In the genomic region with DNA sequence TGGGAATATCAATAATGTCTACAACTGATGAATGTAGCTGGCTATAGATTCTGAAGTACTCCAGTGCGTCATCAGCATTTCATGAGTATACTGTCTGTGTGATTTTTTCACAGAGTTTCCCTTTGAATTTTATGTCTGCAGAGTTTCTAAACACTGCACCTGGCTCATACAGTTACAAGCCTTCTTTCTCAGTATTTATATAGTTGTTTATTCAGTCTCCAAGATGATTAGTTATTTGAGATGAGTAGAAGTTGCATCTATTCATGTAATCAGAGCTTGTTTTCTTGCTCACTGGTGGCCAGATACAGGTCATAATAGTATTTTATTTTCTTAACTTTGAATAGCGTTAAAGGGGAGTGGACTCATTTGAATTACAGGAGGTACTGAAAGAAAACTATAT, we compare ENCODE assay signal across 18 cellular contexts.
DNase-seq lines count a peak whose midpoint lies in the region; ATAC-seq and TF ChIP-seq lines count a peak whose summit lies in the region.
"Had no signal": no experiment of that assay in that cellular context is flagged by ENCODE, and none has a peak within 500 bp of the region (broad histone marks: within the 10 kb centered on the region; RNA-seq: fewer than 3 reads in every experiment).

No MANE protein-coding gene starts in this region.

- no peak; the same call in 2 of the 3 replicates for ATAC-seq in RWPE2 (ENCODE audit: low read depth)
- no peak for ATAC-seq in HG02938 (IDR thresholded peaks at IDR 0.05; ENCODE audit: unreplicated experiment)
- no peak for ATAC-seq in esophagus mucosa
- ATAC-seq: heart left ventricle had no signal

- H3K27me3 Mint-ChIP-seq in mesothelial cell of epicardium (ENCODE audit: low read depth): no peaks in the 10 kb centered on the region
- H3K27me3 Mint-ChIP-seq: activated B cell treated with CpG ODN at 0.5 μM for 24 hours had no signal

- peaks cover 22% of the 10 kb centered on the region for H3K4me1 ChIP-seq in RWPE2 (ENCODE audit: insufficient read depth, poor library complexity, severe bottlenecking)
- H3K4me1 ChIP-seq in suprapubic skin: peaks cover 39% of the 10 kb centered on the region
- H3K4me1 ChIP-seq: BLaER1 treated with 17β-estradiol and CSF1 and Interleukin-3, amounts not matched to agents 10 nM and 100 nM; colonic mucosa had no signal

- H3K27ac ChIP-seq in RWPE2 (ENCODE audit: poor library complexity, severe bottlenecking) (peak overlapping the region; percentile 36), suprapubic skin (peak overlapping the region; percentile 70)
- H3K27ac ChIP-seq: BLaER1 treated with 17β-estradiol and CSF1 and Interleukin-3, amounts not matched to agents 10 nM and 100 nM; colonic mucosa; HL-60; KMS-11 had no signal

- no peaks in the 10 kb centered on the region for H3K9me3 Mint-ChIP-seq in mesothelial cell of epicardium
- H3K9me3 Mint-ChIP-seq: activated B cell treated with CpG ODN at 0.5 μM for 24 hours had no signal

- H3K4me1 Mint-ChIP-seq in mesothelial cell of epicardium: peaks cover 51% of the 10 kb centered on the region

- TF ChIP-seq CTCF in RWPE2 (IDR thresholded peaks at IDR 0.05; ENCODE audit: poor library complexity, severe bottlenecking) (no peak), mesothelial cell of epicardium (IDR thresholded peaks at IDR 0.05; ENCODE audit: unreplicated experiment) (no peak), suprapubic skin (IDR thresholded peaks at IDR 0.05) (no peak)

- H3K4me3 ChIP-seq in RWPE2 (ENCODE audit: severe bottlenecking): no peak overlapping the region
- H3K4me3 ChIP-seq in suprapubic skin: no peak overlapping the region
- H3K4me3 ChIP-seq: BLaER1 treated with 17β-estradiol and CSF1 and Interleukin-3, amounts not matched to agents 10 nM and 100 nM; colonic mucosa; heart left ventricle had no signal

- TF ChIP-seq POLR2A in suprapubic skin (IDR thresholded peaks at IDR 0.05): no peak

- peaks cover 2% of the 10 kb centered on the region for H3K36me3 Mint-ChIP-seq in mesothelial cell of epicardium

- 58% methylated on average over 2 of the region's 2 CpGs for WGBS in suprapubic skin

- H3K27ac Mint-ChIP-seq in mesothelial cell of epicardium: peak overlapping the region; percentile 60
- H3K27ac Mint-ChIP-seq: activated B cell treated with CpG ODN at 0.5 μM for 24 hours had no signal

- H3K9me3 ChIP-seq in RWPE2 (ENCODE audit: severe bottlenecking): no peaks in the 10 kb centered on the region
- no peaks in the 10 kb centered on the region for H3K9me3 ChIP-seq in suprapubic skin
- H3K9me3 ChIP-seq: BLaER1 treated with 17β-estradiol and CSF1 and Interleukin-3, amounts not matched to agents 10 nM and 100 nM; colonic mucosa; heart left ventricle had no signal

- H3K36me3 ChIP-seq in RWPE2 (ENCODE audit: low read depth) (no peaks in the 10 kb centered on the region), suprapubic skin (no peaks in the 10 kb centered on the region)
- H3K36me3 ChIP-seq: BLaER1 treated with 17β-estradiol and CSF1 and Interleukin-3, amounts not matched to agents 10 nM and 100 nM; colonic mucosa; heart left ventricle had no signal

- no peak for TF ChIP-seq EP300 in suprapubic skin (IDR thresholded peaks at IDR 0.05)

- peak; percentile 21 for DNase-seq in NCI-H1092 treated with DMSO at 0.1 percent for 48 hours (lab: John Stamatoyannopoulos, UW)
- DNase-seq in NCI-H1092 (lab: John Stamatoyannopoulos, UW): no peak
- no peak for DNase-seq in RWPE2 (ENCODE audit: low spot score)
- no peak for DNase-seq in mesothelial cell of epicardium (ENCODE audit: low spot score in 2 of 2, unreplicated experiment in 2 of 2)
- no peak for DNase-seq in suprapubic skin (ENCODE audit: low spot score in 2 of 2)
- DNase-seq in iPS-NIHi11 (ENCODE audit: low spot score): no peak
- DNase-seq: 8988T; activated B cell treated with CpG ODN at 0.5 μM for 24 hours; colonic mucosa; heart left ventricle; NCI-H1417 treated with DMSO at 0.1 percent for 48 hours; stimulated activated CD4-positive, alpha-beta T cell treated with anti-CD3 and anti-CD28 coated beads, Interleukin-12 subunit alpha, Interleukin-12 subunit beta, amount 100 ng/mL, for 4 hours; T-helper 1 cell had no signal

- H3K4me3 Mint-ChIP-seq in mesothelial cell of epicardium: no peak overlapping the region
- H3K4me3 Mint-ChIP-seq: activated B cell treated with CpG ODN at 0.5 μM for 24 hours had no signal

- H3K27me3 ChIP-seq in RWPE2 (ENCODE audit: insufficient read depth, poor library complexity, severe bottlenecking) (no peaks in the 10 kb centered on the region), suprapubic skin (no peaks in the 10 kb centered on the region)
- H3K27me3 ChIP-seq: BLaER1 treated with 17β-estradiol and CSF1 and Interleukin-3, amounts not matched to agents 10 nM and 100 nM; colonic mucosa; heart left ventricle had no signal
